In the genomic region with DNA sequence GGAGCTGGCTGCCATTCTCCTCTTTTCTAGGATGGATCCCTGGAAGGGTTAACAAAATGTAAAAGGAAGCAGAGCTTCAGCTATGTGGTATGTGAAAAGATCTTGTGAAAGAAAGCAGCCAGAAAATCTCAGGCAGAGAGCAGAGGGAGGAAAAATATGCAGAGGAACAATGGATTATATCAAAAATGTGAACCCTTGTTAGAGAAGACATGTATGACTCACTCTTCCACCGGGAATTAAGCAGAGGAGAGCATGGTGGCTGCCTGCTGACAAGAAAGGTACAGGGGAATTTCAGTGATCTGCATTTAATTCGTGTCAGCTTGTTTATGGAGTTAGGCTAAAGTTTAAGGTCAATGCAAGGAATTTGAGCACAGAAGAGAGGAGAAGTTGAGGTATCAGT, we compare ENCODE assay signal across 15 cellular contexts. TPM values are rescaled to one million over a fixed set of nuclear protein-coding genes. Genes with fewer than 3 reads are reported as not detected.
"Had no signal": no experiment of that assay in that cellular context is flagged by ENCODE, and none has a peak within 500 bp of the region (broad histone marks: within the 10 kb centered on the region; RNA-seq: fewer than 3 reads in every experiment).

No MANE protein-coding gene starts in this region.

- H3K4me3 ChIP-seq: lung, skin epidermis, stomach, thoracic aorta had no signal

- H3K4me1 ChIP-seq: stomach had no signal

- H3K36me3 Mint-ChIP-seq: naive thymus-derived CD8-positive, alpha-beta T cell had no signal

- H3K9me3 Mint-ChIP-seq: activated naive CD4-positive, alpha-beta T cell treated with anti-CD3 and anti-CD28 coated beads for 36 hours; activated T-helper 17 cell treated with anti-CD3 and anti-CD28 coated beads, Interleukin-2, amount 50 U/mL, for 72 hours had no signal

- H3K9me3 ChIP-seq: stomach, thoracic aorta had no signal

- ATAC-seq: activated T-helper 17 cell treated with anti-CD3 and anti-CD28 coated beads, Interleukin-2, amount 50 U/mL, for 72 hours; left cardiac atrium; naive thymus-derived CD8-positive, alpha-beta T cell had no signal

- H3K4me1 Mint-ChIP-seq: activated T-helper 17 cell treated with anti-CD3 and anti-CD28 coated beads, Interleukin-2, amount 50 U/mL, for 72 hours; naive thymus-derived CD8-positive, alpha-beta T cell had no signal

- DNase-seq: activated CD4-positive, alpha-beta T cell treated with anti-CD3 and anti-CD28 coated beads, Interleukin-2, amount 50 U/mL, for 1 hour; activated naive CD4-positive, alpha-beta T cell treated with anti-CD3 and anti-CD28 coated beads for 36 hours; activated T-cell treated with anti-CD3 and anti-CD28 coated beads for 4 hours; effector CD4-positive, alpha-beta T cell; left cardiac atrium; naive thymus-derived CD8-positive, alpha-beta T cell; stomach had no signal

- H3K27ac Mint-ChIP-seq: activated naive CD4-positive, alpha-beta T cell treated with anti-CD3 and anti-CD28 coated beads for 36 hours; activated T-helper 17 cell treated with anti-CD3 and anti-CD28 coated beads, Interleukin-2, amount 50 U/mL, for 72 hours; naive thymus-derived CD8-positive, alpha-beta T cell had no signal

- H3K36me3 ChIP-seq: stomach, thoracic aorta had no signal

- H3K4me3 Mint-ChIP-seq: activated naive CD4-positive, alpha-beta T cell treated with anti-CD3 and anti-CD28 coated beads for 36 hours; activated T-helper 17 cell treated with anti-CD3 and anti-CD28 coated beads, Interleukin-2, amount 50 U/mL, for 72 hours; naive thymus-derived CD8-positive, alpha-beta T cell had no signal

- H3K27ac ChIP-seq: skin epidermis, stomach, thoracic aorta had no signal

RNA-seq across cellular contexts. Expression of a gene that starts 46.3 kb away (rescaled TPM):
- total RNA-seq: activated CD8-positive, alpha-beta memory T cell treated with anti-CD3 and anti-CD28 coated beads for 36 hours; activated T-helper 17 cell treated with anti-CD3 and anti-CD28 coated beads, Interleukin-2, amount 50 U/mL, for 72 hours; bronchial epithelial cell; left cardiac atrium; naive thymus-derived CD8-positive, alpha-beta T cell; renal cortical epithelial cell; T-helper 2 cell treated with Interferon-gamma antibody and Interleukin-4, amounts not matched to agents 100 ng/mL and 5 ng/mL, for 36 hours had no signal
- polyA plus RNA-seq: naive thymus-derived CD8-positive, alpha-beta T cell had no signal
